ENCODE assay signal across 14 cellular contexts in genomic region chr14:54654600-54654999, GRCh38.
DNase-seq lines count a peak whose midpoint lies in the region; ATAC-seq and TF ChIP-seq lines count a peak whose summit lies in the region.
"Had no signal": no experiment of that assay in that cellular context is flagged by ENCODE, and none has a peak within 500 bp of the region (broad histone marks: within the 10 kb centered on the region; RNA-seq: fewer than 3 reads in every experiment).

No MANE protein-coding gene starts in this region.

- intact Hi-C loops in left cardiac atrium (cut with DNase I) (no loop called here), left lung (cut with DNase I) (no loop called here)

- H2BK12ac ChIP-seq in trophoblast cell (ENCODE audit: low read length) = peak overlapping the region; percentile 84

- no peaks in the 10 kb centered on the region for H3K27me3 ChIP-seq in right atrium auricular region
- H3K27me3 ChIP-seq in trophoblast cell (ENCODE audit: insufficient read depth, low read length) = no peaks in the 10 kb centered on the region
- no peaks in the 10 kb centered on the region for H3K27me3 ChIP-seq in left lung

- H3K27me3 Mint-ChIP-seq in WTC11 (ENCODE audit: low read depth) = no peaks in the 10 kb centered on the region; the same call in 1 of the 2 replicates

- ATAC-seq in left cardiac atrium (no peak), GM18861 (IDR thresholded peaks at IDR 0.05; ENCODE audit: unreplicated experiment) (no peak), WTC11 (no peak), left lung (no peak)

- H2AFZ ChIP-seq in trophoblast cell (ENCODE audit: insufficient read depth, low read length, poor library complexity) = no peak overlapping the region

- no peak overlapping the region for H3K4me2 ChIP-seq in trophoblast cell (ENCODE audit: low read length)

- POLR2A ChIA-PET in WTC11 (lab: Charles Lee) = interaction anchor here (0.6 to 0.7 kb wide), 2 partner anchors 30 to 62 kb away, joined by 3 to 5 read pairs; no protein-coding TSS in a partner anchor

- CTCF ChIA-PET in WTC11 (lab: Charles Lee) = interaction anchor here (0.7 to 1.0 kb wide), 3 partner anchors 11 to 68 kb away, joined by 3 to 4 read pairs (median 3); no protein-coding TSS in a partner anchor

- H3K79me2 ChIP-seq in trophoblast cell (ENCODE audit: control insufficient read depth, insufficient read depth, low read length, poor library complexity) = peaks cover 5% of the 10 kb centered on the region

- H2AK5ac ChIP-seq in trophoblast cell (ENCODE audit: low read length) = no peak overlapping the region

- H2BK120ac ChIP-seq in trophoblast cell (ENCODE audit: insufficient read depth, low read length, poor library complexity) = no peak overlapping the region

- H2BK5ac ChIP-seq in trophoblast cell (ENCODE audit: low read depth, low read length, poor library complexity) = no peak overlapping the region

- no peak overlapping the region for H3K4me3 Mint-ChIP-seq in WTC11
- H3K4me3 Mint-ChIP-seq: T-helper 2 cell treated with Interferon-gamma antibody and Interleukin-4, amounts not matched to agents 5 μg/mL and 100 μg/mL, for 36 hours had no signal

- peak overlapping the region; percentile 89 for H3K27ac ChIP-seq in right atrium auricular region
- no peak overlapping the region for H3K27ac ChIP-seq in trophoblast cell (ENCODE audit: low read depth, low read length)
- H3K27ac ChIP-seq in left lung = peak overlapping the region in 1 of 2 donors; percentile 93

- H3K23ac ChIP-seq in trophoblast cell (ENCODE audit: low read length) = no peak overlapping the region

- H3K36me3 ChIP-seq in right atrium auricular region = no peaks in the 10 kb centered on the region
- no peaks in the 10 kb centered on the region for H3K36me3 ChIP-seq in trophoblast cell (ENCODE audit: control insufficient read depth in 1 of 2, insufficient read depth in 2 of 2, low read length in 2 of 2)
- no peaks in the 10 kb centered on the region for H3K36me3 ChIP-seq in left lung

- peaks cover 36% of the 10 kb centered on the region for H3K4me1 Mint-ChIP-seq in WTC11

- no peak overlapping the region for H4K8ac ChIP-seq in trophoblast cell (ENCODE audit: low read depth, low read length)

- no peak overlapping the region for H4K91ac ChIP-seq in trophoblast cell (ENCODE audit: low read depth, low read length)

- H3K4me1 ChIP-seq in right atrium auricular region (peaks cover 0 to 68% of the 10 kb centered on the region in 2 donors), trophoblast cell (ENCODE audit: control insufficient read depth in 1 of 2, insufficient read depth in 2 of 2, low read length in 2 of 2) (peaks cover 23 to 31% of the 10 kb centered on the region in 2 experiments), left lung (peaks cover 14 to 33% of the 10 kb centered on the region in 2 donors)

- no peak overlapping the region for H3K9ac ChIP-seq in trophoblast cell (ENCODE audit: low read length)

- H3K79me1 ChIP-seq in trophoblast cell (ENCODE audit: low read length) = peaks cover 21% of the 10 kb centered on the region

- H3K27ac Mint-ChIP-seq in WTC11 = no peak overlapping the region
- H3K27ac Mint-ChIP-seq: activated T-helper 2 cell treated with anti-CD3 and anti-CD28 coated beads, Interferon-gamma antibody, Interleukin-2, Interleukin-4, amounts not matched to agents 10 μg/mL and 5 μg/mL and 100 μg/mL, durations not matched to agents 14 hours and 24 hours and 36 hours; T-helper 2 cell treated with Interferon-gamma antibody and Interleukin-4, amounts not matched to agents 5 μg/mL and 100 μg/mL, for 36 hours had no signal

- DNase-seq in right atrium auricular region (ENCODE audit: low spot score) (no peak), left cardiac atrium (no peak), epithelial cell of esophagus (ENCODE audit: low read depth) (peak; percentile 19), trophoblast cell (no peak), WTC11 (ENCODE audit: low spot score) (no peak), left lung (no peak)
- DNase-seq in activated naive CD4-positive, alpha-beta T cell (lab: John Stamatoyannopoulos, UW) = no peak
- DNase-seq: activated CD4-positive, alpha-beta T cell treated with anti-CD3 and anti-CD28 coated beads, Interleukin-2, amount 50 U/mL, for 48 hours; erythroblast; NCI-H1105 treated with DMSO at 0.1 percent for 48 hours; OCI-M1 had no signal

- no peak overlapping the region for H3K14ac ChIP-seq in trophoblast cell (ENCODE audit: low read length)

- H3K4me3 ChIP-seq in right atrium auricular region (no peak overlapping the region), epithelial cell of esophagus (ENCODE audit: low read length) (no peak overlapping the region), trophoblast cell (ENCODE audit: low read depth, low read length) (no peak overlapping the region), left lung (no peak overlapping the region)

- peak overlapping the region; percentile 42 for H3K18ac ChIP-seq in trophoblast cell (ENCODE audit: low read length)

- no peak overlapping the region for H4K12ac ChIP-seq in trophoblast cell (ENCODE audit: low read depth, low read length)

- H3K36me3 Mint-ChIP-seq in WTC11 = no peaks in the 10 kb centered on the region

- no peaks in the 10 kb centered on the region for H3K9me3 Mint-ChIP-seq in WTC11
- H3K9me3 Mint-ChIP-seq: activated T-helper 2 cell treated with anti-CD3 and anti-CD28 coated beads, Interferon-gamma antibody, Interleukin-2, Interleukin-4, amounts not matched to agents 10 μg/mL and 5 μg/mL and 100 μg/mL, durations not matched to agents 14 hours and 24 hours and 36 hours; T-helper 2 cell treated with Interferon-gamma antibody and Interleukin-4, amounts not matched to agents 5 μg/mL and 100 μg/mL, for 36 hours had no signal

- no peaks in the 10 kb centered on the region for H3K9me3 ChIP-seq in right atrium auricular region
- no peaks in the 10 kb centered on the region for H3K9me3 ChIP-seq in trophoblast cell (ENCODE audit: insufficient read depth, low read depth, low read length)
- no peaks in the 10 kb centered on the region for H3K9me3 ChIP-seq in left lung

- WGBS in trophoblast cell (ENCODE audit: extremely low coverage, insufficient coverage, insufficient read length) = no CpG with 5 or more reads among the region's 2 CpGs

- TF ChIP-seq CTCF in right atrium auricular region (IDR thresholded peaks at IDR 0.05) (no peak), epithelial cell of esophagus (IDR thresholded peaks at IDR 0.05; ENCODE audit: insufficient read depth, low read depth, low read length, missing control alignments) (no peak), WTC11 (IDR thresholded peaks at IDR 0.05) (no peak), left lung (IDR thresholded peaks at IDR 0.05) (no peak)

- H3K4ac ChIP-seq in trophoblast cell (ENCODE audit: low read depth, low read length) = no peak overlapping the region

TF ChIP-seq in WTC11, 78 proteins besides CTCF, POLR2A, EP300 and RAD21:
- no peak for TF ChIP-seq KAT7 (CRISPR knock-in tag; IDR thresholded peaks at IDR 0.05; ENCODE audit: borderline replicate concordance)
